ENCODE assay signal across 1 cellular context in genomic region chr5:55934720-55935119, GRCh38.
TF ChIP-seq lines count a peak whose summit lies in the region.

No MANE protein-coding gene starts in this region.

TF ChIP-seq in liver, 16 proteins besides CTCF, POLR2A, EP300 and RAD21 (continued from another document):
- no peak for TF ChIP-seq REST (IDR thresholded peaks at IDR 0.05)
